Comparison of ENCODE assay signal across 24 cellular contexts in the genomic region with DNA sequence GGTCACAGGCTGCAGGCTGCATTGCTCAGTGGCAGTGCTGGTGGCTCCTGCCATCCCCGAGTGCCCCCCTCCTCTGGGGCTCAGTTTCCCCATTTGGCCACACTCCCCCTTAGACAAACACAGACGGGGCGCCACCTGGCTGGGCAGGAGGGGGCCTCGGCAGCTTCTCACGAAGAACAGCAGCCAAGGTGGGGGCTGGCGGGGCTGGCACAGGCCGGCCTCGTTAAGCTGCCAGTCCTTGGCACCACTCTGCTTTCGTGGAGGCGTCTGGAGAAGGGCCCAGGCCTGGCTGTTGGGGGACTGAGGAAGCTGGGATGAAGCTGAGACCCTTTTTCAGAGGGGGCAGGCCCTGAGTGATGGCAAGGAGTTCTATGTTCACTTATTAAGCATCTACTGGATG. TPM values are rescaled to one million over a fixed set of nuclear protein-coding genes. Genes with fewer than 3 reads are reported as not detected.
"Had no signal": no experiment of that assay in that cellular context is flagged by ENCODE, and none has a peak within 500 bp of the region (broad histone marks: within the 10 kb centered on the region; RNA-seq: fewer than 3 reads in every experiment).

No MANE protein-coding gene starts in this region.

- H3K27ac Mint-ChIP-seq: effector memory CD8-positive, alpha-beta T cell; stimulated activated effector memory CD8-positive, alpha-beta T cell treated with anti-CD3 and anti-CD28 coated beads, Interleukin-12 subunit alpha, Interleukin-12 subunit beta, amount 100 ng/mL, for 72 hours had no signal

- H3K27ac ChIP-seq: epithelial cell of prostate, esophagus muscularis mucosa, gastroesophageal sphincter, heart left ventricle, pancreas, prostate gland, right lobe of liver, tibial artery, upper lobe of left lung, vagina had no signal

- H3K4me1 Mint-ChIP-seq: naive thymus-derived CD8-positive, alpha-beta T cell; stimulated activated effector memory CD8-positive, alpha-beta T cell treated with anti-CD3 and anti-CD28 coated beads, Interleukin-12 subunit alpha, Interleukin-12 subunit beta, amount 100 ng/mL, for 72 hours had no signal

- H3K36me3 Mint-ChIP-seq: naive thymus-derived CD8-positive, alpha-beta T cell; stimulated activated effector memory CD8-positive, alpha-beta T cell treated with anti-CD3 and anti-CD28 coated beads, Interleukin-12 subunit alpha, Interleukin-12 subunit beta, amount 100 ng/mL, for 72 hours had no signal

- H3K4me3 ChIP-seq: esophagus muscularis mucosa, gastroesophageal sphincter, heart left ventricle, mucosa of descending colon, pancreas, prostate gland, right lobe of liver, tibial artery, upper lobe of left lung, vagina had no signal

- H3K27me3 ChIP-seq: right lobe of liver, vagina had no signal

- H3K4me3 Mint-ChIP-seq: effector memory CD8-positive, alpha-beta T cell; naive thymus-derived CD8-positive, alpha-beta T cell; stimulated activated effector memory CD8-positive, alpha-beta T cell treated with anti-CD3 and anti-CD28 coated beads, Interleukin-12 subunit alpha, Interleukin-12 subunit beta, amount 100 ng/mL, for 72 hours had no signal

- H3K9me3 Mint-ChIP-seq: effector memory CD8-positive, alpha-beta T cell; naive thymus-derived CD8-positive, alpha-beta T cell; stimulated activated effector memory CD8-positive, alpha-beta T cell treated with anti-CD3 and anti-CD28 coated beads, Interleukin-12 subunit alpha, Interleukin-12 subunit beta, amount 100 ng/mL, for 72 hours had no signal

- DNase-seq: effector memory CD8-positive, alpha-beta T cell; kidney glomerular epithelial cell; mucosa of descending colon; naive thymus-derived CD8-positive, alpha-beta T cell; pancreas; retina; right lobe of liver; stimulated activated CD4-positive, alpha-beta T cell treated with anti-CD3 and anti-CD28 coated beads, Interleukin-4, amount 100 ng/mL, for 1 hour; stimulated activated CD8-positive, alpha-beta memory T cell treated with anti-CD3 and anti-CD28 coated beads, Interleukin-4, amount 100 ng/mL, for 48 hours; stimulated activated naive CD8-positive, alpha-beta T cell treated with anti-CD3 and anti-CD28 coated beads, Interleukin-15, Interleukin-2, amounts not matched to agents 100 U/mL and 50 U/mL, for 24 hours; tibial artery had no signal

RNA-seq across cellular contexts. Expression of a gene that starts 3.7 kb away (rescaled TPM):
- total RNA-seq: esophagus muscularis mucosa; fibroblast of villous mesenchyme; gastroesophageal sphincter; heart left ventricle; liver; lung microvascular endothelial cell; mesenteric fat pad; mucosa of descending colon; naive thymus-derived CD8-positive, alpha-beta T cell; pancreas; right lobe of liver; temporal lobe; upper lobe of left lung; vagina had no signal
